Comparison of ENCODE assay signal across 25 cellular contexts in genomic region chr5:38528162-38528703, GRCh38. TPM values are rescaled to one million over a fixed set of nuclear protein-coding genes. Genes with fewer than 3 reads are reported as not detected.
DNase-seq lines count a peak whose midpoint lies in the region; ATAC-seq and TF ChIP-seq lines count a peak whose summit lies in the region.
"Had no signal": no experiment of that assay in that cellular context is flagged by ENCODE, and none has a peak within 500 bp of the region (broad histone marks: within the 10 kb centered on the region; RNA-seq: fewer than 3 reads in every experiment).

No MANE protein-coding gene starts in this region.

- H3K4me1 ChIP-seq in Karpas-422 (ENCODE audit: low read length) (peaks cover 11% of the 10 kb centered on the region), SK-N-SH (ENCODE audit: control insufficient read depth in 1 of 2, insufficient read depth in 2 of 2, low read depth in 1 of 2, low read length in 1 of 2) (peaks cover 0 to 2% of the 10 kb centered on the region in 2 experiments; a peak in 2 of 4 replicates)
- H3K4me1 ChIP-seq: ascending aorta, HAP-1 had no signal

- TF ChIP-seq EP300 in SK-N-SH (IDR thresholded peaks at IDR 0.05; ENCODE audit: borderline replicate concordance in 1 of 2, low read depth in 1 of 2, low read length in 1 of 2): no peak

- H3K27ac ChIP-seq in Karpas-422 (ENCODE audit: low read length) (no peak overlapping the region), WERI-Rb-1 (no peak overlapping the region), SK-N-SH (ENCODE audit: low read depth in 2 of 2, low read length in 1 of 2) (no peak overlapping the region)
- H3K27ac ChIP-seq: ascending aorta, esophagus muscularis mucosa, gastroesophageal sphincter, sigmoid colon had no signal

- H3K4me3 ChIP-seq in Karpas-422 (ENCODE audit: low read length): no peak overlapping the region
- H3K4me3 ChIP-seq in WERI-Rb-1 (ENCODE audit: low read depth, low read length): no peak overlapping the region
- no peak overlapping the region for H3K4me3 ChIP-seq in SK-N-SH (ENCODE audit: low read depth in 2 of 2, low read length in 1 of 2)
- H3K4me3 ChIP-seq: ascending aorta, esophagus muscularis mucosa, gastroesophageal sphincter, HAP-1, sigmoid colon, thyroid gland had no signal

- CTCF ChIA-PET in SK-N-SH (lab: Yijun Ruan, JAX): interaction anchor here (1.1 kb wide), 1 partner anchor 87 kb away, joined by 3 read pairs; no protein-coding TSS in a partner anchor

- no peaks in the 10 kb centered on the region for H3K9me3 ChIP-seq in Karpas-422 (ENCODE audit: low read length)
- no peaks in the 10 kb centered on the region for H3K9me3 ChIP-seq in WERI-Rb-1 (ENCODE audit: severe bottlenecking)
- H3K9me3 ChIP-seq in SK-N-SH: peaks cover 6% of the 10 kb centered on the region; the same call in 1 of the 2 replicates
- H3K9me3 ChIP-seq: ascending aorta, esophagus muscularis mucosa, gastroesophageal sphincter, HAP-1, sigmoid colon, thyroid gland had no signal

- DNase-seq in ELR (ENCODE audit: low read depth) (peak; percentile 9), Karpas-422 (peak; percentile 43), WERI-Rb-1 (no peak), myocyte (ENCODE audit: low read depth) (peak; percentile 14), SK-N-SH (no peak)
- DNase-seq: activated CD4-positive, CD25-positive, alpha-beta regulatory T cell; activated CD8-positive, alpha-beta T cell treated with anti-CD3 and anti-CD28 coated beads, Interleukin-2, amount 10 ng/mL, durations not matched to agents 7 days and 5 days; activated T-cell treated with anti-CD3 and anti-CD28 coated beads, Interleukin-2, amount 50 U/mL, for 4 hours; effector memory CD4-positive, alpha-beta T cell; kidney glomerular epithelial cell; naive thymus-derived CD8-positive, alpha-beta T cell; NCI-H146; NCI-H2171 treated with DMSO at 0.1 percent for 48 hours; NCI-H526; sigmoid colon; stimulated activated naive B cell treated with anti-CD40 and anti-IgM and Interleukin-4, amounts not matched to agents 10 μg/mL and 1 μg/mL and 100 μg/mL, for 72 hours; thyroid gland had no signal

- H3K27me3 ChIP-seq in Karpas-422 (ENCODE audit: low read length): no peaks in the 10 kb centered on the region
- H3K27me3 ChIP-seq in WERI-Rb-1 (ENCODE audit: insufficient read depth, low read depth, severe bottlenecking): no peaks in the 10 kb centered on the region
- H3K27me3 ChIP-seq in SK-N-SH (ENCODE audit: insufficient read depth): no peaks in the 10 kb centered on the region
- H3K27me3 ChIP-seq: ascending aorta, esophagus muscularis mucosa, gastroesophageal sphincter, sigmoid colon, thyroid gland had no signal

- H3K4me2 ChIP-seq in Karpas-422 (ENCODE audit: low read depth, low read length, poor library complexity, severe bottlenecking) (no peak overlapping the region), SK-N-SH (no peak overlapping the region)

- H3K79me2 ChIP-seq in Karpas-422 (ENCODE audit: low read length): no peaks in the 10 kb centered on the region
- no peaks in the 10 kb centered on the region; the same call in 1 of the 2 replicates for H3K79me2 ChIP-seq in SK-N-SH (ENCODE audit: insufficient read depth)

- 89% methylated on average over 3 of the region's 3 CpGs for WGBS in SK-N-SH (ENCODE audit: low lambda C conversion rate)

- no peak overlapping the region for H2AFZ ChIP-seq in Karpas-422 (ENCODE audit: low read length)
- no peak overlapping the region for H2AFZ ChIP-seq in SK-N-SH (ENCODE audit: low read depth)

- no peaks in the 10 kb centered on the region for H3K36me3 ChIP-seq in Karpas-422 (ENCODE audit: insufficient read depth, low read length)
- H3K36me3 ChIP-seq in WERI-Rb-1: no peaks in the 10 kb centered on the region
- peaks cover 6 to 35% of the 10 kb centered on the region in 2 experiments for H3K36me3 ChIP-seq in SK-N-SH (replicated peaks in 1 of 2; ENCODE audit: control insufficient read depth in 1 of 2, insufficient read depth in 2 of 2, low read length in 1 of 2)
- H3K36me3 ChIP-seq: HAP-1 had no signal

- POLR2A ChIA-PET in SK-N-SH (lab: Yijun Ruan, JAX): no interaction called here

- ATAC-seq in GM19351 (IDR thresholded peaks at IDR 0.05; ENCODE audit: unreplicated experiment) (no peak), HG02623 (IDR thresholded peaks at IDR 0.05; ENCODE audit: unreplicated experiment) (no peak)
- ATAC-seq: activated CD8-positive, alpha-beta T cell treated with anti-CD3 and anti-CD28 coated beads, Interleukin-2, amount 10 ng/mL, durations not matched to agents 7 days and 5 days; activated T-cell treated with anti-CD3 and anti-CD28 coated beads, Interleukin-2, amount 50 U/mL, for 4 hours; gastroesophageal sphincter; naive thymus-derived CD8-positive, alpha-beta T cell had no signal

- H4K20me1 ChIP-seq in Karpas-422 (ENCODE audit: insufficient read depth, low read depth, low read length) (no peaks in the 10 kb centered on the region), SK-N-SH (ENCODE audit: insufficient read depth) (no peaks in the 10 kb centered on the region)

- no peaks in the 10 kb centered on the region for H3F3A ChIP-seq in SK-N-SH (replicated peaks; ENCODE audit: insufficient read depth)

- H3K9ac ChIP-seq in Karpas-422 (ENCODE audit: low read length): no peak overlapping the region
- H3K9ac ChIP-seq in SK-N-SH: no peak overlapping the region

- 0 out of 2 replicates have a peak, but pooled peaks have one; percentile 4 for TF ChIP-seq CTCF in WERI-Rb-1 (IDR thresholded peaks at IDR 0.05; ENCODE audit: low read depth, low read length)
- TF ChIP-seq CTCF in SK-N-SH (IDR thresholded peaks at IDR 0.05): no peak

- H3K9me2 ChIP-seq in Karpas-422 (replicated peaks; ENCODE audit: insufficient read depth, low read length): no peaks in the 10 kb centered on the region
- H3K9me2 ChIP-seq in SK-N-SH: no peaks in the 10 kb centered on the region

- no peak for TF ChIP-seq RAD21 in SK-N-SH (IDR thresholded peaks at IDR 0.05; ENCODE audit: low read length)

TF ChIP-seq in SK-N-SH, 30 proteins besides CTCF, POLR2A, EP300 and RAD21:
- TF ChIP-seq RXRA (IDR thresholded peaks at IDR 0.05; ENCODE audit: borderline replicate concordance, low read depth) (no peak), NFIC (IDR thresholded peaks at IDR 0.05; ENCODE audit: borderline replicate concordance) (no peak), PBX3 (IDR thresholded peaks at IDR 0.05) (no peak), MAX (IDR thresholded peaks at IDR 0.05; ENCODE audit: low read depth) (no peak), RFX5 (IDR thresholded peaks at IDR 0.05; ENCODE audit: low read length) (no peak)

RNA-seq across cellular contexts. Expression of gene LIFR, which starts 28.2 kb away (rescaled TPM):
- total RNA-seq in Karpas-422 (2014; rRNA removed; shearing (Covaris generic); ENCODE audit: low replicate concordance): not detected in 2 replicates
- total RNA-seq in myocyte: 11.1 and 16.2 TPM in 2 replicates
- 2.4 TPM for polyA plus RNA-seq in myocyte (2012)
- polyA plus RNA-seq in SK-N-SH (2012; rRNA removed): 3.8 and 5.0 TPM in 2 replicates
- 5.6 and 5.8 TPM in 2 replicates for polyA plus RNA-seq in SK-N-SH (2012; cell fraction: cytosol; rRNA removed)
- polyA plus RNA-seq in SK-N-SH (2012; cell fraction: nucleus; rRNA removed): 5.0 and 10.2 TPM in 2 replicates
- total RNA-seq: activated CD8-positive, alpha-beta T cell treated with anti-CD3 and anti-CD28 coated beads, Interleukin-2, amount 10 ng/mL, durations not matched to agents 7 days and 5 days; naive thymus-derived CD8-positive, alpha-beta T cell; OCI-LY7; T-helper 2 cell treated with Interferon-gamma antibody and Interleukin-4, amounts not matched to agents 100 ng/mL and 5 ng/mL, for 36 hours had no signal
- polyA plus RNA-seq: naive thymus-derived CD8-positive, alpha-beta T cell had no signal

Comparison
In these comparisons a context has a peak if more than half of its experiments do, and no peak if none do; other contexts are left out.
1. DNase-seq: peak in ELR (single experiment), Karpas-422 (single experiment) and myocyte (single experiment); none in WERI-Rb-1 (single experiment) and SK-N-SH (single experiment).
2. RNA of gene LIFR, which starts 28.2 kb away (total RNA-seq): 11.1 to 16.2 TPM in myocyte; not detected in Karpas-422; every median in the first group is over 10 times any median in the second.